In genomic region chr2:79882548-79882947, GRCh38 we compare ENCODE assay signal across 18 cellular contexts.
DNase-seq lines count a peak whose midpoint lies in the region; ATAC-seq and TF ChIP-seq lines count a peak whose summit lies in the region.
"Had no signal": no experiment of that assay in that cellular context is flagged by ENCODE, and none has a peak within 500 bp of the region (broad histone marks: within the 10 kb centered on the region; RNA-seq: fewer than 3 reads in every experiment).

No MANE protein-coding gene starts in this region.

- DNase-seq in GM23338 (ENCODE audit: low spot score), result no peak
- DNase-seq in NCI-H82 treated with DMSO at 0.1 percent for 48 hours (lab: John Stamatoyannopoulos, UW; ENCODE audit: unreplicated experiment), result peak; percentile 34
- DNase-seq in retina, result peak; percentile 60
- no peak for DNase-seq in stimulated activated CD4-positive, alpha-beta T cell treated with anti-CD3 and anti-CD28 coated beads, Interleukin-4, amount 100 ng/mL, for 1 hour
- no peak for DNase-seq in activated CD8-positive, alpha-beta memory T cell treated with anti-CD3 and anti-CD28 coated beads, Interleukin-2, amount 50 U/mL, for 4 hours
- no peak for DNase-seq in GF-D8 (lab: John Stamatoyannopoulos, UW)
- DNase-seq: 8988T; AML-193; Caco-2; CD8-positive, alpha-beta memory T cell; DND-41; GM23248; HCEC 1CT; HFFc6 had no signal

- no peak overlapping the region for H3K27ac Mint-ChIP-seq in GM23338
- H3K27ac Mint-ChIP-seq: CD8-positive, alpha-beta memory T cell; HFFc6 had no signal

- peaks cover 10% of the 10 kb centered on the region; the same call in 1 of the 2 replicates for H3K4me1 ChIP-seq in GM23338 (ENCODE audit: insufficient read depth)
- peaks cover 7% of the 10 kb centered on the region for H3K4me1 ChIP-seq in iPS-15b (ENCODE audit: control insufficient read depth, insufficient read depth, low read length)
- H3K4me1 ChIP-seq: BLaER1, Caco-2 had no signal

- H3K4me3 ChIP-seq in GM23338, result no peak overlapping the region
- peak overlapping the region; percentile 30 for H3K4me3 ChIP-seq in iPS-15b (ENCODE audit: low read depth, low read length)
- H3K4me3 ChIP-seq: BLaER1, GM12878, GM23248 had no signal

- H3K9me2 ChIP-seq in GM23338 (ENCODE audit: insufficient read depth), result peaks cover 7% of the 10 kb centered on the region; the same call in 1 of the 2 replicates

- no peak for TF ChIP-seq CTCF in GM23338 (conservative IDR thresholded peaks at IDR 0.05; ENCODE audit: low read depth in 2 of 2)

- no peaks in the 10 kb centered on the region for H3K9me3 ChIP-seq in iPS-15b (ENCODE audit: control insufficient read depth, insufficient read depth, low read length)
- H3K9me3 ChIP-seq: BLaER1, Caco-2 had no signal

- no peak overlapping the region for H3K4me3 Mint-ChIP-seq in GM23338
- H3K4me3 Mint-ChIP-seq: CD8-positive, alpha-beta memory T cell; HFFc6 had no signal

- H3K4me1 Mint-ChIP-seq in GM23338, result peaks cover 8% of the 10 kb centered on the region
- H3K4me1 Mint-ChIP-seq: CD8-positive, alpha-beta memory T cell had no signal

- no peaks in the 10 kb centered on the region; the same call in 2 of the 3 replicates for H3K9me3 Mint-ChIP-seq in GM23338
- H3K9me3 Mint-ChIP-seq: HFFc6 had no signal

- peaks cover 3% of the 10 kb centered on the region; the same call in 2 of the 3 replicates for H3K36me3 Mint-ChIP-seq in GM23338 (ENCODE audit: low read depth)
- H3K36me3 Mint-ChIP-seq: CD8-positive, alpha-beta memory T cell had no signal

- H3K79me2 ChIP-seq in GM23338 (replicated peaks; ENCODE audit: insufficient read depth), result no peaks in the 10 kb centered on the region

- no peaks in the 10 kb centered on the region for H3F3A ChIP-seq in GM23338 (replicated peaks; ENCODE audit: low read depth)

- no peak overlapping the region for H3K27ac ChIP-seq in GM23338 (ENCODE audit: low read depth)
- H3K27ac ChIP-seq: BLaER1, GM23248 had no signal

- peak; percentile 82 for ATAC-seq in GM23338
- ATAC-seq: GM12878, HepG2 had no signal

- no peak overlapping the region for H2AFZ ChIP-seq in GM23338
- H2AFZ ChIP-seq: GM23248 had no signal

- H3K27me3 Mint-ChIP-seq in GM23338 (ENCODE audit: insufficient read depth, low read depth, poor library complexity), result no peaks in the 10 kb centered on the region
- H3K27me3 Mint-ChIP-seq: CD8-positive, alpha-beta memory T cell had no signal

- H3K9ac ChIP-seq in iPS-15b (ENCODE audit: low read depth, low read length), result no peak overlapping the region
- H3K9ac ChIP-seq: BLaER1, GM23248 had no signal

- no peaks in the 10 kb centered on the region for H4K20me1 ChIP-seq in GM23338 (replicated peaks; ENCODE audit: insufficient read depth)
- H4K20me1 ChIP-seq: BLaER1 had no signal

- H3K27me3 ChIP-seq in GM23338 (ENCODE audit: insufficient read depth) (no peaks in the 10 kb centered on the region), iPS-15b (ENCODE audit: control insufficient read depth, insufficient read depth, low read length) (no peaks in the 10 kb centered on the region)
- H3K27me3 ChIP-seq: BLaER1 had no signal

- peak overlapping the region; percentile 50; the same call in 1 of the 2 replicates for H3K4me2 ChIP-seq in GM23338
- H3K4me2 ChIP-seq: BLaER1 had no signal

- no peaks in the 10 kb centered on the region for H3K36me3 ChIP-seq in GM23338 (ENCODE audit: insufficient read depth)
- H3K36me3 ChIP-seq in iPS-15b (ENCODE audit: control insufficient read depth, insufficient read depth, low read length), result no peaks in the 10 kb centered on the region
- H3K36me3 ChIP-seq: BLaER1 had no signal

TF ChIP-seq in GM23338, 12 proteins besides CTCF, POLR2A, EP300 and RAD21 (continues in another document):
- TF ChIP-seq ZNF462 (CRISPR knock-in tag; IDR thresholded peaks at IDR 0.05), result no peak
- no peak for TF ChIP-seq ZNF331 (CRISPR knock-in tag; IDR thresholded peaks at IDR 0.05; ENCODE audit: low read depth)
- no peak for TF ChIP-seq EZH2 (IDR thresholded peaks at IDR 0.05; ENCODE audit: low read depth, unreplicated experiment)
- no peak for TF ChIP-seq ETS1 (IDR thresholded peaks at IDR 0.05)

Comparison
In these comparisons a context has a peak if more than half of its experiments do, and no peak if none do; other contexts are left out.
1. DNase-seq: peak in NCI-H82 treated with DMSO at 0.1 percent for 48 hours (single experiment) and retina (single experiment); none in GM23338 (single experiment), stimulated activated CD4-positive, alpha-beta T cell treated with anti-CD3 and anti-CD28 coated beads, Interleukin-4, amount 100 ng/mL, for 1 hour (single experiment), activated CD8-positive, alpha-beta memory T cell treated with anti-CD3 and anti-CD28 coated beads, Interleukin-2, amount 50 U/mL, for 4 hours (single experiment) and GF-D8 (single experiment).